11 cellular contexts compared by ENCODE assay signal in the genomic region with DNA sequence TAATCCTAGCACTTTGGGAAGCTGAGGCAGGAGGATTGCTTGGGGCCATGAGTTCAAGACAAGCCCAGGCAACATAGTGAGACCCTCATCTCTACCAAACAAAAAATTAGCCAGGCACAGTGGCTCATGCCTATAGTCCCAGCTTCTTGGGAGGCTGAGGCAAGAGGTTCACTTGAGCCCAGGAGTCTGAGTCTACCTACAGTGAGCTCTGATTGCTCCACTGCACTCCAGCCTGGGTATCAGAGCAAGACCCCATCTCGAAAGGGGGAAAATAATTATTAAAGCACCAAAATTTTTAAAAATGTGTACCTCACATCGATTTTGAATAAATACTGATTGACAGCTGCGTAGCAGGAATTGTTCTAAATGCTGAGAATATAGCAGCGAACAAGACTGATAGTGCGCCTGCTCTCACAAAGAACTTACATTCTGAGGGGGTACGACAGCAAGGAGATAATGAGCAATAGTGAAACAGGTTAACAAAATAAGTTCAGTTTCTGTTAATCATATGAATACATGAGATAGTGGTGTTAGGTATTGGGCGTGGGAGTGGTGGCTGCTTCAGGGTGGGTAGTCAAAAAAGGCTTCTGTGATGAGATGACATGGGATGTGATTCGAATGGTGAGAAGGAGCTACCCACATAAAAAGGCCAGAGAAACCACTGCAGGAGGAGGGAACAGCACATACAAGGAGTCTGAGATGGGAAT. TPM values are rescaled to one million over a fixed set of nuclear protein-coding genes. Genes with fewer than 3 reads are reported as not detected.
A peak's percentile ranks its signal among the peaks of the same experiment; 100 is the strongest.
DNase-seq lines count a peak whose midpoint lies in the region; ATAC-seq, FAIRE-seq and TF ChIP-seq lines count a peak whose summit lies in the region.
"Had no signal": no experiment of that assay in that cellular context is flagged by ENCODE, and none has a peak within 500 bp of the region (broad histone marks: within the 10 kb centered on the region; RNA-seq: fewer than 3 reads in every experiment).

No MANE protein-coding gene starts in this region.

- TF ChIP-seq CTCF in progenitor cell of endocrine pancreas (IDR thresholded peaks at IDR 0.05; ENCODE audit: unreplicated experiment) (no peak), D721Med (IDR thresholded peaks at IDR 0.05; ENCODE audit: insufficient read depth, missing control alignments) (no peak), body of pancreas (IDR thresholded peaks at IDR 0.05) (no peak)

- no peak overlapping the region for H3K27ac ChIP-seq in body of pancreas
- no peak overlapping the region for H3K27ac ChIP-seq in aorta (ENCODE audit: low read depth in 1 of 2, low read length in 2 of 2)
- H3K27ac ChIP-seq: gastrocnemius medialis, SJCRH30, suprapubic skin had no signal

- H3K9me3 Mint-ChIP-seq in progenitor cell of endocrine pancreas (ENCODE audit: low read depth): no peaks in the 10 kb centered on the region

- H3K36me3 Mint-ChIP-seq in progenitor cell of endocrine pancreas (ENCODE audit: insufficient read depth): peaks cover 3% of the 10 kb centered on the region

- H3K4me3 ChIP-seq in body of pancreas: no peak overlapping the region
- H3K4me3 ChIP-seq in aorta (ENCODE audit: low read length in 2 of 2): no peak overlapping the region
- H3K4me3 ChIP-seq: gastrocnemius medialis, SJCRH30, suprapubic skin had no signal

- no peak overlapping the region for H3K4me3 Mint-ChIP-seq in progenitor cell of endocrine pancreas (ENCODE audit: low read depth)

- DNase-seq in progenitor cell of endocrine pancreas (ENCODE audit: low spot score, unreplicated experiment): no peak
- DNase-seq in D721Med (ENCODE audit: insufficient read length, low spot score): no peak
- DNase-seq in KG1 (lab: John Stamatoyannopoulos, UW): no peak
- DNase-seq in body of pancreas: no peak
- DNase-seq in aorta: no peak
- DNase-seq: gastrocnemius medialis, SJCRH30 had no signal

- peak overlapping the region; percentile 21 for H3K27ac Mint-ChIP-seq in progenitor cell of endocrine pancreas

- H3K9me3 ChIP-seq in body of pancreas (peaks cover 0 to 4% (median 0%) of the 10 kb centered on the region in 3 donors), aorta (ENCODE audit: control insufficient read depth, low read length) (no peaks in the 10 kb centered on the region)
- H3K9me3 ChIP-seq: gastrocnemius medialis, SJCRH30, suprapubic skin had no signal

- no peaks in the 10 kb centered on the region for H3K4me1 Mint-ChIP-seq in progenitor cell of endocrine pancreas (ENCODE audit: low read depth)

- no peaks in the 10 kb centered on the region for H3K27me3 ChIP-seq in body of pancreas
- H3K27me3 ChIP-seq in aorta (ENCODE audit: control insufficient read depth in 1 of 2, insufficient read depth in 2 of 2, low read length in 1 of 2): no peaks in the 10 kb centered on the region
- H3K27me3 ChIP-seq: gastrocnemius medialis, SJCRH30, suprapubic skin had no signal

- H3K4me1 ChIP-seq in body of pancreas: peaks cover under 1% of the 10 kb centered on the region
- no peaks in the 10 kb centered on the region for H3K4me1 ChIP-seq in aorta (ENCODE audit: control insufficient read depth in 1 of 2, insufficient read depth in 2 of 2, low read length in 2 of 2)
- H3K4me1 ChIP-seq: gastrocnemius medialis, SJCRH30 had no signal

- no peaks in the 10 kb centered on the region for H3K27me3 Mint-ChIP-seq in progenitor cell of endocrine pancreas

- intact Hi-C loops in body of pancreas (cut with DNase I): no loop called here
- intact Hi-C loops in aorta (cut with DNase I): no loop called here

- ATAC-seq in GM18499 (IDR thresholded peaks at IDR 0.05; ENCODE audit: insufficient read depth, unreplicated experiment) (peak; percentile 74), GM19463 (IDR thresholded peaks at IDR 0.05; ENCODE audit: unreplicated experiment) (peak; percentile 85), HG03139 (IDR thresholded peaks at IDR 0.05; ENCODE audit: unreplicated experiment) (peak; percentile 61), body of pancreas (no peak), aorta (ENCODE audit: low FRiP score) (no peak)
- ATAC-seq: gastrocnemius medialis had no signal

- FAIRE-seq in D721Med (lab: Jason Lieb, UNC): no peak

- 87 to 89% methylated on average over 8 of the region's 8 CpGs for WGBS in body of pancreas, 2 donors
- 94 to 95% methylated on average over 8 of the region's 8 CpGs for WGBS in aorta, 2 donors

- H3K36me3 ChIP-seq in body of pancreas (replicated peaks in 1 of 2; ENCODE audit: insufficient read depth in 1 of 2, low read depth in 2 of 2): peaks cover 0 to 31% of the 10 kb centered on the region in 2 donors
- peaks cover 4 to 7% of the 10 kb centered on the region in 2 donors for H3K36me3 ChIP-seq in aorta (ENCODE audit: control insufficient read depth in 1 of 2, insufficient read depth in 2 of 2, low read length in 1 of 2)

- no peak for TF ChIP-seq POLR2A in body of pancreas (IDR thresholded peaks at IDR 0.05)

RNA-seq across cellular contexts. Expression of gene HCFC2, which starts 19.6 kb away (rescaled TPM):
- total RNA-seq in progenitor cell of endocrine pancreas (10.2 and 11.4 TPM in 2 replicates), body of pancreas (10 to 100 TPM; 14.5 to 15.8 TPM), aorta (10 to 100 TPM; 27.0 to 32.3 TPM)
- polyA plus RNA-seq in aorta: 10 to 100 TPM in 1 of 2 donors, 1 to 10 TPM in 1; 9.1 to 13.3 TPM

RNA-seq across cellular contexts. Expression of gene GLT8D2, which starts 33.9 kb away (rescaled TPM):
- total RNA-seq in progenitor cell of endocrine pancreas (0.46 and 0.80 TPM in 2 replicates), body of pancreas (1 to 10 TPM in 1 of 2 donors, under 1 TPM in 1; 0.99 to 6.0 TPM), aorta (10 to 100 TPM; 28.2 to 64.4 TPM)
- polyA plus RNA-seq in aorta: 100 to 1,000 TPM in 1 of 2 donors, 10 to 100 TPM in 1; 30.7 to 114 TPM

RNA-seq across cellular contexts. Expression of gene NFYB, which starts 54.1 kb away (rescaled TPM):
- total RNA-seq in progenitor cell of endocrine pancreas: 35.2 and 36.2 TPM in 2 replicates
- 10 to 100 TPM; 15.2 to 15.6 TPM for total RNA-seq in body of pancreas
- 10 to 100 TPM; 44.1 to 59.2 TPM for total RNA-seq in aorta
- polyA plus RNA-seq in aorta: 100 to 1,000 TPM in 1 of 2 donors, 10 to 100 TPM in 1; 67.6 to 121 TPM

Comparison
In these comparisons a context has a peak if more than half of its experiments do, and no peak if none do; other contexts are left out.
1. ATAC-seq: peak in GM18499 (single experiment), GM19463 (single experiment) and HG03139 (single experiment); none in body of pancreas (single experiment) and aorta (single experiment).
2. RNA of gene GLT8D2, which starts 33.9 kb away (total RNA-seq): 28.2 to 64.4 TPM in aorta; 0.99 to 6.0 TPM in body of pancreas and 0.46 to 0.80 TPM in progenitor cell of endocrine pancreas; every median in the first group is over 4 times any median in the second.